1 cellular context compared by ENCODE assay signal in the genomic region with DNA sequence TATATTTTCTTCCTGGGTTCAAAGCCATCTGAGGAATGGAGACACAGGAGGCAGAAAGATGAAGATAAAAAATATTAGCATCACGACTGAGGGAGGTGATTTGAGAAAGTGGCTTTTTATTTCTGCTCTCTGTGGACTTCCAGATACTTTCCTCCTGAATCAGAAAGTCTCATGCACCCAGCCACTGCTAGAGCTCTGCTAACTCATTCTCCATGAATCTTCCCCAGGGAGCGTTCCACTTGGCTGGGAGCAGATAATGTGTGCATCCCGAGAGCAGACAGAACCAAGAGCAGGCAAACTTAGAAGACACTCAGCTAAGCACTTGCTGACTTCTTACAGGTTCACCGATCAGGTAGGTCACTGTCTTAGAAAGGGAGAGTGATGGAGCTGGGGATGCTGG.
TF ChIP-seq lines count a peak whose summit lies in the region.

No MANE protein-coding gene starts in this region.

TF ChIP-seq in H1, 55 proteins besides CTCF, POLR2A, EP300 and RAD21:
- no peak for TF ChIP-seq EZH2 (IDR thresholded peaks at IDR 0.05; ENCODE audit: low read depth, low read length, severe bottlenecking)
- TF ChIP-seq, protein P1, sequence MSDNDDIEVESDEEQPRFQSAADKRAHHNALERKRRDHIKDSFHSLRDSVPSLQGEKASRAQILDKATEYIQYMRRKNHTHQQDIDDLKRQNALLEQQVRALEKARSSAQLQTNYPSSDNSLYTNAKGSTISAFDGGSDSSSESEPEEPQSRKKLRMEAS (IDR thresholded peaks at IDR 0.05) = no peak
- TF ChIP-seq SAP30 (IDR thresholded peaks at IDR 0.05; ENCODE audit: insufficient read depth, insufficient replicate concordance, low read length) = no peak
- no peak for TF ChIP-seq CBX8 (IDR thresholded peaks at IDR 0.05; ENCODE audit: borderline replicate concordance, low read depth, low read length)
- no peak for TF ChIP-seq FOSL1 (IDR thresholded peaks at IDR 0.05; ENCODE audit: insufficient read depth, low read depth, low read length)
- TF ChIP-seq TEAD4 (IDR thresholded peaks at IDR 0.05; ENCODE audit: low read depth, low read length) = no peak
- no peak for TF ChIP-seq YY1 (IDR thresholded peaks at IDR 0.05; ENCODE audit: low read depth, low read length)
- TF ChIP-seq JUN (IDR thresholded peaks at IDR 0.05; ENCODE audit: low read depth, low read length) = no peak
